ENCODE assay signal across 1 cellular context in genomic region chr17:81329279-81329926, GRCh38.
TF ChIP-seq lines count a peak whose summit lies in the region.

No MANE protein-coding gene starts in this region.

TF ChIP-seq in HepG2, 621 proteins besides CTCF, POLR2A, EP300 and RAD21 (continued from another document and continues in another):
- TF ChIP-seq SNAPC4 (CRISPR knock-in tag; IDR thresholded peaks at IDR 0.05) (no peak), MEIS2 (CRISPR knock-in tag; IDR thresholded peaks at IDR 0.05) (no peak), MED13 (CRISPR knock-in tag; IDR thresholded peaks at IDR 0.05) (no peak), RBM22 (optimal IDR thresholded peaks at IDR 0.05; ENCODE audit: low read length) (no peak), PRDM10 (CRISPR knock-in tag; IDR thresholded peaks at IDR 0.05; ENCODE audit: low read depth) (0 out of 2 replicates have a peak, but pooled peaks have one; percentile 58), ZMYM2 (CRISPR knock-in tag; IDR thresholded peaks at IDR 0.05) (no peak), ZNF639 (CRISPR knock-in tag; conservative IDR thresholded peaks at IDR 0.05) (no peak), ZNF607 (CRISPR knock-in tag; IDR thresholded peaks at IDR 0.05; ENCODE audit: borderline replicate concordance) (no peak), FOXO4 (CRISPR knock-in tag; conservative IDR thresholded peaks at IDR 0.05) (no peak), NFAT5 (CRISPR knock-in tag; IDR thresholded peaks at IDR 0.05) (no peak), ZHX2 (IDR thresholded peaks at IDR 0.05; ENCODE audit: low read depth) (no peak), ZHX2 (CRISPR knock-in tag; IDR thresholded peaks at IDR 0.05; ENCODE audit: borderline replicate concordance) (no peak), MYPOP (CRISPR knock-in tag; IDR thresholded peaks at IDR 0.05) (peak; percentile 77; the same call in 1 of the 2 replicates), ZNF777 (CRISPR knock-in tag; IDR thresholded peaks at IDR 0.05) (peak; percentile 65; the same call in 1 of the 2 replicates), KAT7 (CRISPR knock-in tag; IDR thresholded peaks at IDR 0.05; ENCODE audit: borderline replicate concordance) (no peak), ZHX1 (CRISPR knock-in tag; IDR thresholded peaks at IDR 0.05; ENCODE audit: low read depth) (no peak), CBX1 (IDR thresholded peaks at IDR 0.05; ENCODE audit: low read depth) (no peak), ZNF180 (CRISPR knock-in tag; IDR thresholded peaks at IDR 0.05; ENCODE audit: borderline replicate concordance, low read depth) (no peak), ATF7 (IDR thresholded peaks at IDR 0.05) (no peak), ATF7 (CRISPR knock-in tag; IDR thresholded peaks at IDR 0.05) (no peak), ZFP62 (CRISPR knock-in tag; IDR thresholded peaks at IDR 0.05) (no peak), HES4 (CRISPR knock-in tag; IDR thresholded peaks at IDR 0.05; ENCODE audit: borderline replicate concordance) (no peak)
